ENCODE assay signal across 1 cellular context in genomic region chr17:41618341-41619161, GRCh38.
TF ChIP-seq lines count a peak whose summit lies in the region.

No MANE protein-coding gene starts in this region.

TF ChIP-seq in HCT116, 20 proteins besides CTCF, POLR2A, EP300 and RAD21 (continued from another document):
- TF ChIP-seq REST (IDR thresholded peaks at IDR 0.05; ENCODE audit: low read depth): no peak
- no peak for TF ChIP-seq MAX (IDR thresholded peaks at IDR 0.05)
- TF ChIP-seq YY1 (IDR thresholded peaks at IDR 0.05; ENCODE audit: extremely low read depth, insufficient replicate concordance, low read depth, low read length): no peak
- TF ChIP-seq TCF7L2 (IDR thresholded peaks at IDR 0.05; ENCODE audit: borderline replicate concordance, extremely low read depth, insufficient read depth, insufficient read length): no peak
- TF ChIP-seq POLR2AphosphoS5 (IDR thresholded peaks at IDR 0.05; ENCODE audit: low read depth, low read length): no peak
- TF ChIP-seq CEBPB (IDR thresholded peaks at IDR 0.05; ENCODE audit: low read depth): no peak
- TF ChIP-seq ATF3 (IDR thresholded peaks at IDR 0.05): no peak
- TF ChIP-seq EGR1 (IDR thresholded peaks at IDR 0.05; ENCODE audit: low read depth): no peak
